In genomic region chr20:56774873-56775272, GRCh38 we compare ENCODE assay signal across 8 cellular contexts.
"Had no signal": no experiment of that assay in that cellular context is flagged by ENCODE, and none has a peak within 500 bp of the region (broad histone marks: within the 10 kb centered on the region; RNA-seq: fewer than 3 reads in every experiment).

No MANE protein-coding gene starts in this region.

- H3K4me3 ChIP-seq: HAP-1 had no signal

- H3K27ac ChIP-seq: HL-60 had no signal

- H3K4me3 Mint-ChIP-seq: IgD-negative memory B cell had no signal

- H3K9me3 ChIP-seq: HAP-1 had no signal

- DNase-seq: GOT3, H7, Kasumi-1, KG1 had no signal

- H3K36me3 ChIP-seq: HAP-1 had no signal

- ATAC-seq: HCT116 had no signal

- H3K27ac Mint-ChIP-seq: IgD-negative memory B cell had no signal

- H3K4me1 ChIP-seq: HAP-1 had no signal

- H3K36me3 Mint-ChIP-seq: IgD-negative memory B cell had no signal

- H3K4me1 Mint-ChIP-seq: IgD-negative memory B cell had no signal
